ENCODE assay signal across 10 cellular contexts in genomic region chr1:167676205-167676915, GRCh38. TPM values are rescaled to one million over a fixed set of nuclear protein-coding genes. Genes with fewer than 3 reads are reported as not detected.
DNase-seq lines count a peak whose midpoint lies in the region; ATAC-seq and TF ChIP-seq lines count a peak whose summit lies in the region.
"Had no signal": no experiment of that assay in that cellular context is flagged by ENCODE, and none has a peak within 500 bp of the region (broad histone marks: within the 10 kb centered on the region; RNA-seq: fewer than 3 reads in every experiment).

No MANE protein-coding gene starts in this region.

- H3K79me1 ChIP-seq in neuronal stem cell (ENCODE audit: low read depth, low read length) = no peaks in the 10 kb centered on the region

- H3K36me3 Mint-ChIP-seq in activated naive CD8-positive, alpha-beta T cell treated with anti-CD3 and anti-CD28 coated beads, Interleukin-2, amount 50 U/mL, for 24 hours (ENCODE audit: low read depth) = peaks cover 27% of the 10 kb centered on the region

- H3K4me3 ChIP-seq in neuronal stem cell (ENCODE audit: low read length in 2 of 2) (no peak overlapping the region), right cardiac atrium (ENCODE audit: low read length) (no peak overlapping the region)
- H3K4me3 ChIP-seq: skin epidermis, tibial artery had no signal

- no peak overlapping the region for H2AFZ ChIP-seq in neuronal stem cell (ENCODE audit: low read length)

- no peak overlapping the region for H2BK5ac ChIP-seq in neuronal stem cell (ENCODE audit: low read length)

- WGBS in neuronal stem cell (ENCODE audit: extremely low coverage in 2 of 2, insufficient read length in 2 of 2, insufficient replicate concordance in 1 of 2), 2 donors = no CpG with 5 or more reads among the region's 2 CpGs
- 78% methylated on average over 2 of the region's 2 CpGs for WGBS in right cardiac atrium

- H3K18ac ChIP-seq in neuronal stem cell (ENCODE audit: low read length) = no peak overlapping the region

- peaks cover 0 to 24% (median 0%) of the 10 kb centered on the region in 3 experiments for H3K27me3 ChIP-seq in neuronal stem cell (ENCODE audit: control insufficient read depth in 3 of 3, insufficient read depth in 3 of 3, low read depth in 1 of 3, low read length in 3 of 3)
- no peaks in the 10 kb centered on the region for H3K27me3 ChIP-seq in right cardiac atrium (ENCODE audit: control insufficient read depth, insufficient read depth)
- H3K27me3 ChIP-seq: tibial artery had no signal

- no peak for TF ChIP-seq CTCF in GM13976 (IDR thresholded peaks at IDR 0.05; ENCODE audit: borderline replicate concordance, control extremely low read depth, extremely low read depth, insufficient read depth, missing control alignments)

- no peak overlapping the region for H2BK12ac ChIP-seq in neuronal stem cell (ENCODE audit: low read length)

- H3K9ac ChIP-seq in neuronal stem cell (ENCODE audit: low read depth, low read length, poor library complexity) = no peak overlapping the region

- H2AK5ac ChIP-seq in neuronal stem cell (ENCODE audit: low read depth, low read length) = no peak overlapping the region

- no peak overlapping the region for H2BK120ac ChIP-seq in neuronal stem cell (ENCODE audit: low read depth, low read length)

- no peaks in the 10 kb centered on the region for H3K27me3 Mint-ChIP-seq in activated naive CD8-positive, alpha-beta T cell treated with anti-CD3 and anti-CD28 coated beads, Interleukin-2, amount 50 U/mL, for 24 hours

- no peak overlapping the region for H4K91ac ChIP-seq in neuronal stem cell (ENCODE audit: low read depth, low read length, poor library complexity)

- no peak overlapping the region for H3K4me3 Mint-ChIP-seq in activated naive CD8-positive, alpha-beta T cell treated with anti-CD3 and anti-CD28 coated beads, Interleukin-2, amount 50 U/mL, for 24 hours

- H3K27ac Mint-ChIP-seq in activated naive CD8-positive, alpha-beta T cell treated with anti-CD3 and anti-CD28 coated beads, Interleukin-2, amount 50 U/mL, for 24 hours = peak overlapping the region; percentile 57

- H4K8ac ChIP-seq in neuronal stem cell (ENCODE audit: low read depth, low read length) = no peak overlapping the region

- no peaks in the 10 kb centered on the region for H3K9me3 Mint-ChIP-seq in activated naive CD8-positive, alpha-beta T cell treated with anti-CD3 and anti-CD28 coated beads, Interleukin-2, amount 50 U/mL, for 24 hours

- no peak overlapping the region for H2BK15ac ChIP-seq in neuronal stem cell (ENCODE audit: low read length)

- intact Hi-C loops in right cardiac atrium (cut with DNase I) = no loop called here

- no peak overlapping the region for H3K4ac ChIP-seq in neuronal stem cell (ENCODE audit: low read length)

- peaks cover 35% of the 10 kb centered on the region for H3K4me1 Mint-ChIP-seq in activated naive CD8-positive, alpha-beta T cell treated with anti-CD3 and anti-CD28 coated beads, Interleukin-2, amount 50 U/mL, for 24 hours

- H3K23ac ChIP-seq in neuronal stem cell (ENCODE audit: low read depth, low read length, poor library complexity) = no peak overlapping the region

- DNase-seq in activated naive CD8-positive, alpha-beta T cell treated with anti-CD3 and anti-CD28 coated beads, Interleukin-2, amount 50 U/mL, for 24 hours = no peak
- DNase-seq in retina = no peak
- DNase-seq in GM13976 (ENCODE audit: low spot score) = no peak
- DNase-seq in neuronal stem cell (ENCODE audit: low spot score) = no peak
- no peak for DNase-seq in right cardiac atrium
- DNase-seq: tibial artery had no signal

- in situ Hi-C loops in GM13976 (cut with MboI; ENCODE audit: low sequenced_read_pairs, unreplicated experiment) = no loop called here

- no peaks in the 10 kb centered on the region for H3K36me3 ChIP-seq in neuronal stem cell (replicated peaks in 1 of 2; ENCODE audit: control insufficient read depth in 2 of 2, insufficient read depth in 2 of 2, low read length in 2 of 2)
- H3K36me3 ChIP-seq: tibial artery had no signal

- no peak overlapping the region for H3K14ac ChIP-seq in neuronal stem cell (ENCODE audit: low read length)

- H3K4me1 ChIP-seq in neuronal stem cell (ENCODE audit: control insufficient read depth in 2 of 2, insufficient read depth in 1 of 2, low read depth in 1 of 2, low read length in 2 of 2) = peaks cover 0 to 3% of the 10 kb centered on the region in 2 donors
- peaks cover 23% of the 10 kb centered on the region for H3K4me1 ChIP-seq in right cardiac atrium (ENCODE audit: control insufficient read depth, insufficient read depth, low read length)

- H3K27ac ChIP-seq in neuronal stem cell (replicated peaks; ENCODE audit: low read length) = no peak overlapping the region
- no peak overlapping the region for H3K27ac ChIP-seq in right cardiac atrium (ENCODE audit: low read length)
- H3K27ac ChIP-seq: skin epidermis, tibial artery had no signal

- no peaks in the 10 kb centered on the region for H3K9me3 ChIP-seq in neuronal stem cell (replicated peaks in 1 of 2; ENCODE audit: control insufficient read depth in 2 of 2, insufficient read depth in 1 of 2, low read depth in 1 of 2, low read length in 2 of 2)
- no peaks in the 10 kb centered on the region for H3K9me3 ChIP-seq in right cardiac atrium (ENCODE audit: control insufficient read depth, low read length)
- H3K9me3 ChIP-seq: tibial artery had no signal

- no peak overlapping the region for H3K4me2 ChIP-seq in neuronal stem cell (ENCODE audit: insufficient read depth, low read length, poor library complexity, severe bottlenecking)

- ATAC-seq in GM18502 (IDR thresholded peaks at IDR 0.05; ENCODE audit: poor library complexity, unreplicated experiment) = peak; percentile 61
- ATAC-seq in GM19351 (IDR thresholded peaks at IDR 0.05; ENCODE audit: unreplicated experiment) = peak; percentile 52
- peak; percentile 43 for ATAC-seq in HG03097 (IDR thresholded peaks at IDR 0.05; ENCODE audit: low FRiP score, unreplicated experiment)
- ATAC-seq in activated naive CD8-positive, alpha-beta T cell treated with anti-CD3 and anti-CD28 coated beads, Interleukin-2, amount 50 U/mL, for 24 hours = peak; percentile 13
- no peak for ATAC-seq in right cardiac atrium

RNA-seq across cellular contexts. Expression of gene MPZL1, which starts 45.4 kb away (rescaled TPM):
- polyA plus RNA-seq in neuronal stem cell (2013, experiment 1 of 2) = 78.4 TPM
- 81.9 TPM for polyA plus RNA-seq in neuronal stem cell (2013, experiment 2 of 2)
- total RNA-seq in right cardiac atrium = 10 to 100 TPM; 36.3 to 73.7 (median 61.1) TPM
- polyA plus RNA-seq in right cardiac atrium = 20.4 TPM

RNA-seq across cellular contexts. Expression of gene RCSD1, which starts 46.3 kb away (rescaled TPM):
- polyA plus RNA-seq in neuronal stem cell (2013, experiment 1 of 2) = 0.22 TPM
- 0.15 TPM for polyA plus RNA-seq in neuronal stem cell (2013, experiment 2 of 2)
- total RNA-seq in right cardiac atrium = 10 to 100 TPM; 53.4 to 61.5 (median 58.2) TPM
- polyA plus RNA-seq in right cardiac atrium = 27.1 TPM

Comparison
In these comparisons a context has a peak if more than half of its experiments do, and no peak if none do; other contexts are left out.
1. ATAC-seq: peak in GM18502 (single experiment), GM19351 (single experiment), HG03097 (single experiment) and activated naive CD8-positive, alpha-beta T cell treated with anti-CD3 and anti-CD28 coated beads, Interleukin-2, amount 50 U/mL, for 24 hours (single experiment); none in right cardiac atrium (0 of 2).